In genomic region chr5:149863830-149864229, GRCh38 we compare ENCODE assay signal across 18 cellular contexts.
A peak's percentile ranks its signal among the peaks of the same experiment; 100 is the strongest.
DNase-seq lines count a peak whose midpoint lies in the region; TF ChIP-seq lines count a peak whose summit lies in the region.
"Had no signal": no experiment of that assay in that cellular context is flagged by ENCODE, and none has a peak within 500 bp of the region (broad histone marks: within the 10 kb centered on the region; RNA-seq: fewer than 3 reads in every experiment).

No MANE protein-coding gene starts in this region.

- no peaks in the 10 kb centered on the region for H3K36me3 Mint-ChIP-seq in activated CD4-positive, alpha-beta T cell treated with anti-CD3 and anti-CD28 coated beads, Interleukin-2, amount 10 ng/mL, durations not matched to agents 7 days and 5 days (ENCODE audit: low read depth)
- H3K36me3 Mint-ChIP-seq in endodermal cell (ENCODE audit: low read depth) (no peaks in the 10 kb centered on the region), glutamatergic neuron (ENCODE audit: unreplicated experiment) (peaks cover 11% of the 10 kb centered on the region)
- H3K36me3 Mint-ChIP-seq: T-cell had no signal

- no peak for TF ChIP-seq POLR2A in NB4 (IDR thresholded peaks at IDR 0.05; ENCODE audit: extremely low read depth, insufficient read length)

- no peak overlapping the region for H3K9ac ChIP-seq in endodermal cell (ENCODE audit: extremely low read depth, low read length, poor library complexity, severe bottlenecking)

- H3K4me1 ChIP-seq in HEK293 (ENCODE audit: control insufficient read depth, insufficient read depth, low read length) (no peaks in the 10 kb centered on the region), endodermal cell (ENCODE audit: control insufficient read depth, insufficient read depth, low read length) (no peaks in the 10 kb centered on the region)
- H3K4me1 ChIP-seq: BE2C, Caco-2 had no signal

- 89 to 100% methylated on average over 1 to 3 of the region's 3 CpGs for WGBS in endodermal cell (ENCODE audit: insufficient coverage in 1 of 2, insufficient read length in 1 of 2), 2 experiments

- no peak for TF ChIP-seq CTCF in HEK293 (tag by site-specific recombination; IDR thresholded peaks at IDR 0.05)
- peak; percentile 37 for TF ChIP-seq CTCF in NB4 (IDR thresholded peaks at IDR 0.05; ENCODE audit: low read depth, low read length)
- TF ChIP-seq CTCF in endodermal cell (conservative IDR thresholded peaks at IDR 0.05), result peak; percentile 43
- no peak for TF ChIP-seq CTCF in glutamatergic neuron (IDR thresholded peaks at IDR 0.05; ENCODE audit: partially characterized antibody, unreplicated experiment)

- no peak overlapping the region for H3K4me3 Mint-ChIP-seq in activated CD4-positive, alpha-beta T cell treated with anti-CD3 and anti-CD28 coated beads, Interleukin-2, amount 10 ng/mL, durations not matched to agents 7 days and 5 days
- H3K4me3 Mint-ChIP-seq in endodermal cell, result no peak overlapping the region
- H3K4me3 Mint-ChIP-seq in glutamatergic neuron (ENCODE audit: unreplicated experiment), result no peak overlapping the region
- H3K4me3 Mint-ChIP-seq: CD4-positive, alpha-beta T cell; T-cell had no signal

- no peaks in the 10 kb centered on the region for H3K27me3 ChIP-seq in endodermal cell (ENCODE audit: control insufficient read depth, insufficient read depth, low read length, poor library complexity, severe bottlenecking)
- H3K27me3 ChIP-seq: BE2C, MG63 had no signal

- no peaks in the 10 kb centered on the region for H3K27me3 Mint-ChIP-seq in activated CD4-positive, alpha-beta T cell treated with anti-CD3 and anti-CD28 coated beads, Interleukin-2, amount 10 ng/mL, durations not matched to agents 7 days and 5 days
- no peaks in the 10 kb centered on the region for H3K27me3 Mint-ChIP-seq in endodermal cell (ENCODE audit: insufficient read depth)
- peaks cover 3% of the 10 kb centered on the region for H3K27me3 Mint-ChIP-seq in glutamatergic neuron (ENCODE audit: unreplicated experiment)
- H3K27me3 Mint-ChIP-seq: CD4-positive, alpha-beta T cell; T-cell had no signal

- no peak for DNase-seq in activated CD4-positive, alpha-beta T cell treated with anti-CD3 and anti-CD28 coated beads, Interleukin-2, amount 10 ng/mL, durations not matched to agents 7 days and 5 days
- DNase-seq in activated CD4-positive, alpha-beta T cell treated with anti-CD3 and anti-CD28 coated beads, Interleukin-2, amount 50 U/mL, for 48 hours, result no peak
- DNase-seq in NB4 (ENCODE audit: low read depth), result peak; percentile 41
- no peak for DNase-seq in endodermal cell
- DNase-seq in glutamatergic neuron, result no peak
- DNase-seq in NCI-H2171 (lab: John Stamatoyannopoulos, UW), result no peak
- DNase-seq in HUDEP-2 (lab: John Stamatoyannopoulos, UW; ENCODE audit: unreplicated experiment in 76 of 76), result no peak
- DNase-seq: BE2C; Caco-2; CD4-positive, alpha-beta T cell; GDM1; Karpas-422; MG63; NCI-H187; NCI-H345; NCI-H524 treated with DMSO at 0.1 percent for 48 hours; T-cell had no signal

- CTCF ChIA-PET in activated CD4-positive, alpha-beta T cell treated with anti-CD3 and anti-CD28 coated beads, Interleukin-2, amount 10 ng/mL, durations not matched to agents 7 days and 5 days (lab: Charles Lee), result interaction anchor here (1.2 to 1.8 kb wide), 2 partner anchors 15 to 227 kb away, joined by 3 to 4 read pairs; no protein-coding TSS in a partner anchor
- CTCF ChIA-PET in HEK293 (lab: Yijun Ruan, JAX), result interaction anchor here (0.6 to 2.0 kb wide), 3 partner anchors 9 to 60 kb away, joined by 3 to 18 read pairs (median 3); no protein-coding TSS in a partner anchor

- POLR2A ChIA-PET in activated CD4-positive, alpha-beta T cell treated with anti-CD3 and anti-CD28 coated beads, Interleukin-2, amount 10 ng/mL, durations not matched to agents 7 days and 5 days (lab: Charles Lee), result no interaction called here
- POLR2A ChIA-PET in HEK293 (lab: Yijun Ruan, JAX), result no interaction called here

- H3K9me3 ChIP-seq in HEK293 (ENCODE audit: control insufficient read depth, insufficient read depth, low read depth, low read length) (no peaks in the 10 kb centered on the region), endodermal cell (ENCODE audit: control insufficient read depth, low read length) (no peaks in the 10 kb centered on the region)
- H3K9me3 ChIP-seq: BE2C, Caco-2, MG63 had no signal

- H3K9me3 Mint-ChIP-seq in activated CD4-positive, alpha-beta T cell treated with anti-CD3 and anti-CD28 coated beads, Interleukin-2, amount 10 ng/mL, durations not matched to agents 7 days and 5 days, result no peaks in the 10 kb centered on the region
- H3K9me3 Mint-ChIP-seq in endodermal cell (no peaks in the 10 kb centered on the region), glutamatergic neuron (ENCODE audit: unreplicated experiment) (peaks cover 4% of the 10 kb centered on the region)
- H3K9me3 Mint-ChIP-seq: CD4-positive, alpha-beta T cell; T-cell had no signal

- H3K4me3 ChIP-seq in HEK293 (ENCODE audit: low read depth, low read length) (no peak overlapping the region), NB4 (ENCODE audit: low read depth, low read length) (no peak overlapping the region), endodermal cell (ENCODE audit: low read length) (no peak overlapping the region)
- H3K4me3 ChIP-seq: MG63 had no signal

- H3K27ac Mint-ChIP-seq in activated CD4-positive, alpha-beta T cell treated with anti-CD3 and anti-CD28 coated beads, Interleukin-2, amount 10 ng/mL, durations not matched to agents 7 days and 5 days, result peak overlapping the region; percentile 51
- H3K27ac Mint-ChIP-seq in endodermal cell (no peak overlapping the region), glutamatergic neuron (ENCODE audit: unreplicated experiment) (no peak overlapping the region)
- H3K27ac Mint-ChIP-seq: CD4-positive, alpha-beta T cell; T-cell had no signal

- H3K27ac ChIP-seq in HEK293 (ENCODE audit: extremely low read depth, low read depth, low read length), result no peak overlapping the region
- H3K27ac ChIP-seq in endodermal cell (ENCODE audit: low read depth, low read length), result no peak overlapping the region

- H3K36me3 ChIP-seq in HEK293 (ENCODE audit: control insufficient read depth in 2 of 2, insufficient read depth in 1 of 2, low read length in 2 of 2) (no peaks in the 10 kb centered on the region), endodermal cell (ENCODE audit: control insufficient read depth, insufficient read depth, low read length) (no peaks in the 10 kb centered on the region)
- H3K36me3 ChIP-seq: BE2C, MG63 had no signal

- H3K4me1 Mint-ChIP-seq in activated CD4-positive, alpha-beta T cell treated with anti-CD3 and anti-CD28 coated beads, Interleukin-2, amount 10 ng/mL, durations not matched to agents 7 days and 5 days, result peaks cover 6% of the 10 kb centered on the region
- H3K4me1 Mint-ChIP-seq in endodermal cell (peaks cover 11% of the 10 kb centered on the region), glutamatergic neuron (ENCODE audit: low read depth, unreplicated experiment) (no peaks in the 10 kb centered on the region)

TF ChIP-seq in HEK293, 187 proteins besides CTCF, POLR2A, EP300 and RAD21:
- TF ChIP-seq YY1 (tag by site-specific recombination; IDR thresholded peaks at IDR 0.05) (no peak), ZNF133 (tag by site-specific recombination; IDR thresholded peaks at IDR 0.05) (peak; percentile 36; the same call in 1 of the 2 replicates)

Comparison
In these comparisons a context has a peak if more than half of its experiments do, and no peak if none do; other contexts are left out.
1. CTCF ChIP-seq: peak in NB4 (single experiment) and endodermal cell (single experiment); none in HEK293 (single experiment) and glutamatergic neuron (single experiment).